24 cellular contexts compared by ENCODE assay signal in genomic region chr9:89843591-89843990, GRCh38.
"Had no signal": no experiment of that assay in that cellular context is flagged by ENCODE, and none has a peak within 500 bp of the region (broad histone marks: within the 10 kb centered on the region; RNA-seq: fewer than 3 reads in every experiment).

No MANE protein-coding gene starts in this region.

- H3K36me3 ChIP-seq: breast epithelium, pancreas, thoracic aorta had no signal

- ATAC-seq: activated CD4-positive, alpha-beta T cell treated with anti-CD3 and anti-CD28 coated beads for 36 hours; left ventricle myocardium superior; psoas muscle; right cardiac atrium; stimulated activated memory B cell treated with anti-CD40 and anti-IgM and Interleukin-4, amounts not matched to agents 10 μg/mL and 1 μg/mL and 100 μg/mL, for 72 hours had no signal

- H3K4me3 ChIP-seq: breast epithelium, coronary artery, pancreas, psoas muscle, skin epidermis, thoracic aorta had no signal

- H3K4me1 ChIP-seq: breast epithelium, psoas muscle had no signal

- H3K4me1 Mint-ChIP-seq: activated B cell treated with CpG ODN at 0.5 μM for 24 hours; activated CD4-positive, alpha-beta T cell treated with anti-CD3 and anti-CD28 coated beads for 36 hours; memory B cell; stimulated activated memory B cell treated with anti-CD40 and anti-IgM and Interleukin-4, amounts not matched to agents 10 μg/mL and 1 μg/mL and 100 μg/mL, for 72 hours had no signal

- H3K9me3 ChIP-seq: breast epithelium, pancreas, psoas muscle, thoracic aorta had no signal

- H3K27ac Mint-ChIP-seq: activated B cell treated with CpG ODN at 0.5 μM for 24 hours; activated CD4-positive, alpha-beta T cell treated with anti-CD3 and anti-CD28 coated beads for 36 hours; activated naive CD4-positive, alpha-beta T cell treated with anti-CD3 and anti-CD28 coated beads for 36 hours; activated naive CD8-positive, alpha-beta T cell treated with anti-CD3 and anti-CD28 coated beads, Interleukin-2, amount 10 ng/mL, durations not matched to agents 7 days and 5 days; memory B cell; stimulated activated memory B cell treated with anti-CD40 and anti-IgM and Interleukin-4, amounts not matched to agents 10 μg/mL and 1 μg/mL and 100 μg/mL, for 72 hours had no signal

- H3K36me3 Mint-ChIP-seq: activated naive CD8-positive, alpha-beta T cell treated with anti-CD3 and anti-CD28 coated beads, Interleukin-2, amount 10 ng/mL, durations not matched to agents 7 days and 5 days; memory B cell; stimulated activated memory B cell treated with anti-CD40 and anti-IgM and Interleukin-4, amounts not matched to agents 10 μg/mL and 1 μg/mL and 100 μg/mL, for 72 hours had no signal

- DNase-seq: activated B cell treated with CpG ODN at 0.5 μM for 24 hours; activated CD4-positive, alpha-beta T cell treated with anti-CD3 and anti-CD28 coated beads for 36 hours; activated CD4-positive, alpha-beta T cell treated with anti-CD3 and anti-CD28 coated beads, Interleukin-2, amount 50 U/mL, for 4 hours; activated effector memory CD4-positive, alpha-beta T cell treated with Interleukin-2 at 50 U/mL for 16 hours; activated naive CD4-positive, alpha-beta T cell treated with anti-CD3 and anti-CD28 coated beads for 36 hours; activated naive CD8-positive, alpha-beta T cell treated with anti-CD3 and anti-CD28 coated beads, Interleukin-2, amount 10 ng/mL, durations not matched to agents 7 days and 5 days; activated T-cell treated with anti-CD3 and anti-CD28 coated beads, Interleukin-2, amount 50 U/mL, for 48 hours; amniotic stem cell; erythroblast; foreskin melanocyte; kidney glomerular epithelial cell; left ventricle myocardium superior; nephron progenitor cell; pancreas; psoas muscle; right cardiac atrium; stimulated activated CD4-positive, alpha-beta T cell treated with anti-CD3 and anti-CD28 coated beads, Interleukin-15, amount 100 ng/mL, for 24 hours; T1000 had no signal

- H3K4me3 Mint-ChIP-seq: activated B cell treated with CpG ODN at 0.5 μM for 24 hours; activated CD4-positive, alpha-beta T cell treated with anti-CD3 and anti-CD28 coated beads for 36 hours; activated naive CD4-positive, alpha-beta T cell treated with anti-CD3 and anti-CD28 coated beads for 36 hours; activated naive CD8-positive, alpha-beta T cell treated with anti-CD3 and anti-CD28 coated beads, Interleukin-2, amount 10 ng/mL, durations not matched to agents 7 days and 5 days; memory B cell; nephron progenitor cell; stimulated activated memory B cell treated with anti-CD40 and anti-IgM and Interleukin-4, amounts not matched to agents 10 μg/mL and 1 μg/mL and 100 μg/mL, for 72 hours had no signal

- H3K27ac ChIP-seq: breast epithelium, coronary artery, psoas muscle, thoracic aorta had no signal

- H3K27me3 ChIP-seq: breast epithelium, pancreas had no signal

- H3K9me3 Mint-ChIP-seq: activated B cell treated with CpG ODN at 0.5 μM for 24 hours; activated naive CD4-positive, alpha-beta T cell treated with anti-CD3 and anti-CD28 coated beads for 36 hours; activated naive CD8-positive, alpha-beta T cell treated with anti-CD3 and anti-CD28 coated beads, Interleukin-2, amount 10 ng/mL, durations not matched to agents 7 days and 5 days; memory B cell; stimulated activated memory B cell treated with anti-CD40 and anti-IgM and Interleukin-4, amounts not matched to agents 10 μg/mL and 1 μg/mL and 100 μg/mL, for 72 hours had no signal

- H3K27me3 Mint-ChIP-seq: activated B cell treated with CpG ODN at 0.5 μM for 24 hours; activated CD4-positive, alpha-beta T cell treated with anti-CD3 and anti-CD28 coated beads for 36 hours had no signal
